ENCODE assay signal across 8 cellular contexts in genomic region chr1:65419681-65420589, GRCh38. TPM values are rescaled to one million over a fixed set of nuclear protein-coding genes. Genes with fewer than 3 reads are reported as not detected.
DNase-seq lines count a peak whose midpoint lies in the region; ATAC-seq and TF ChIP-seq lines count a peak whose summit lies in the region.

No MANE protein-coding gene starts in this region.

- H3K36me3 ChIP-seq in left ventricle myocardium inferior (peaks cover under 1% of the 10 kb centered on the region), prostate gland (no peaks in the 10 kb centered on the region)

- 1% methylated on average over 43 of the region's 52 CpGs for WGBS in prostate gland

- DNase-seq in NCI-H146 treated with DMSO at 0.1 percent for 48 hours (lab: John Stamatoyannopoulos, UW; ENCODE audit: unreplicated experiment) (peak; percentile 92), T-helper 1 cell (peak; percentile 96 to 98 (median 98)), amniotic stem cell (lab: John Stamatoyannopoulos, UW) (peak; percentile 98), left ventricle myocardium inferior (peak; percentile 99), prostate gland (ENCODE audit: low spot score) (peak; percentile 98), ureter (ENCODE audit: low spot score) (peak; percentile 99)

- intact Hi-C loops in left ventricle myocardium inferior (cut with micrococcal nuclease): no loop called here
- intact Hi-C loops in prostate gland (cut with DNase I): loop anchor here (10.0 kb wide), 1 partner anchor 355 kb away; no protein-coding TSS in a partner anchor

- TF ChIP-seq CTCF in left ventricle myocardium inferior (IDR thresholded peaks at IDR 0.05; ENCODE audit: borderline replicate concordance) (no peak), prostate gland (IDR thresholded peaks at IDR 0.05) (peak in 1 of 4 experiments; percentile 6)

- H3K27me3 ChIP-seq in left ventricle myocardium inferior (ENCODE audit: low read depth): no peaks in the 10 kb centered on the region
- H3K27me3 ChIP-seq in prostate gland (replicated peaks; ENCODE audit: insufficient read depth): no peaks in the 10 kb centered on the region

- H3K9me3 ChIP-seq in left ventricle myocardium inferior (replicated peaks) (no peaks in the 10 kb centered on the region), prostate gland (no peaks in the 10 kb centered on the region)

- H3K4me3 ChIP-seq in left ventricle myocardium inferior: peak overlapping the region; percentile 94
- peak overlapping the region; percentile 81 to 84 for H3K4me3 ChIP-seq in prostate gland

- peak overlapping the region; percentile 99 for H3K27ac ChIP-seq in left ventricle myocardium inferior (replicated peaks)
- H3K27ac ChIP-seq in prostate gland: peak overlapping the region; percentile 94 to 97

- H3K4me1 ChIP-seq in left ventricle myocardium inferior (peaks cover 34% of the 10 kb centered on the region), prostate gland (replicated peaks) (no peaks in the 10 kb centered on the region)

- ATAC-seq in GM18498 (IDR thresholded peaks at IDR 0.05; ENCODE audit: unreplicated experiment): peak; percentile 94
- ATAC-seq in HG02885 (IDR thresholded peaks at IDR 0.05; ENCODE audit: poor library complexity, unreplicated experiment): peak; percentile 90

- peak; percentile 45 for TF ChIP-seq POLR2A in prostate gland (IDR thresholded peaks at IDR 0.05)

RNA-seq across cellular contexts. Expression of gene LEPR, which starts 0.5 kb away (rescaled TPM):
- total RNA-seq in left ventricle myocardium inferior: 7.1 TPM
- 10 to 100 TPM in 1 of 2 donors, 1 to 10 TPM in 1; 5.6 to 13.9 TPM for total RNA-seq in prostate gland
- total RNA-seq in ureter: 14.8 TPM

RNA-seq across cellular contexts. Expression of gene LEPROT, which starts 0.5 kb away (rescaled TPM):
- total RNA-seq in left ventricle myocardium inferior (51.0 TPM), prostate gland (10 to 100 TPM; 39.5 to 64.2 TPM), ureter (87.7 TPM)

Comparison
In these comparisons a context has a peak if more than half of its experiments do, and no peak if none do; other contexts are left out.
1. Peak in every context shown above with its lines: DNase-seq, ATAC-seq, H3K4me3 ChIP-seq and H3K27ac ChIP-seq.